Comparison of ENCODE assay signal across 20 cellular contexts in genomic region chr9:133100518-133101355, GRCh38. TPM values are rescaled to one million over a fixed set of nuclear protein-coding genes. Genes with fewer than 3 reads are reported as not detected.
"Had no signal": no experiment of that assay in that cellular context is flagged by ENCODE, and none has a peak within 500 bp of the region (broad histone marks: within the 10 kb centered on the region; RNA-seq: fewer than 3 reads in every experiment).

No MANE protein-coding gene starts in this region.

- H3K4me1 Mint-ChIP-seq: endodermal cell, mesothelial cell of epicardium had no signal

- H3K4me3 Mint-ChIP-seq: activated CD4-positive, alpha-beta memory T cell treated with anti-CD3 and anti-CD28 coated beads for 36 hours; activated T-cell treated with anti-CD3 and anti-CD28 coated beads, Interleukin-2, amount 50 U/mL, for 24 hours; endodermal cell; mesothelial cell of epicardium had no signal

- DNase-seq: activated CD4-positive, alpha-beta memory T cell treated with anti-CD3 and anti-CD28 coated beads for 36 hours; activated gamma-delta T cell; activated T-cell treated with anti-CD3 and anti-CD28 coated beads, Interleukin-2, amount 50 U/mL, for 24 hours; caudate nucleus; colonic mucosa; endodermal cell; foreskin keratinocyte; hippocampal formation; occipital lobe; SJCRH30; stimulated activated CD4-positive, alpha-beta T cell treated with anti-CD3 and anti-CD28 coated beads, Interleukin-4, amount 100 ng/mL, for 1 hour; T-helper 2 cell had no signal

- H3K27me3 Mint-ChIP-seq: activated CD4-positive, alpha-beta memory T cell treated with anti-CD3 and anti-CD28 coated beads for 36 hours; activated T-cell treated with anti-CD3 and anti-CD28 coated beads, Interleukin-2, amount 50 U/mL, for 24 hours had no signal

- H3K27ac ChIP-seq: body of pancreas, colonic mucosa, foreskin keratinocyte, prostate gland, SJCRH30, skin epidermis, thoracic aorta had no signal

- H3K4me1 ChIP-seq: colonic mucosa, foreskin keratinocyte, prostate gland, SJCRH30 had no signal

- H3K4me3 ChIP-seq: body of pancreas, colonic mucosa, lung, prostate gland, SJCRH30, skin epidermis, thoracic aorta had no signal

- H3K27me3 ChIP-seq: body of pancreas, colonic mucosa, foreskin keratinocyte, SJCRH30 had no signal

- H3K9me3 ChIP-seq: body of pancreas, colonic mucosa, prostate gland, SJCRH30 had no signal

- ATAC-seq: body of pancreas, foreskin keratinocyte, left colon, right cardiac atrium had no signal

- H3K27ac Mint-ChIP-seq: activated CD4-positive, alpha-beta memory T cell treated with anti-CD3 and anti-CD28 coated beads for 36 hours; activated T-cell treated with anti-CD3 and anti-CD28 coated beads, Interleukin-2, amount 50 U/mL, for 24 hours; endodermal cell; mesothelial cell of epicardium had no signal

RNA-seq across cellular contexts. Expression of gene CEL, which starts 39.0 kb away (rescaled TPM):
- total RNA-seq: occipital lobe had no signal
